In the genomic region with DNA sequence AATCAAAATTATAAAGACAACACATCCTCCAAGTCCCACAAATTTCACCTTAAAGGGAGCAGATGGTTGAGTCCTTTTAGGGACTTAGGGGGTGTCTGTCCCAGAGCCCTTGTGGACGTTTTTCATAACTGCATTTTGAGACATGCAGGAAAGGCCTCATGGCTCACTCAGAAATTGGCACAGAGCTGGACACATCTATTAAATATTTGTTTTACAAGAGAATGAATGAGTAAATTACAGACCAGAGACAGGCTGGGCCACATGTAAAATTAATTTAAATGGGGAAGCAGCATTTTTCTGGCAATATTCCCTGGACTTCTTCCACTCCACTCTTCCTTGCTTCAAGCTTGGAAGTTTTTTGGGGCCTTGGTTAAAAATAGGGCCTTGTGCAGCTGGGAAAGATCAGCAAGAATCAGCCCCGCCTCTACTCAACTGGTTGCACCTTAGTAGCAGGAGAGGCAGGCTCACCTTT, we compare ENCODE assay signal across 11 cellular contexts. TPM values are rescaled to one million over a fixed set of nuclear protein-coding genes. Genes with fewer than 3 reads are reported as not detected.
DNase-seq lines count a peak whose midpoint lies in the region; ATAC-seq and TF ChIP-seq lines count a peak whose summit lies in the region.
"Had no signal": no experiment of that assay in that cellular context is flagged by ENCODE, and none has a peak within 500 bp of the region (broad histone marks: within the 10 kb centered on the region; RNA-seq: fewer than 3 reads in every experiment).

No MANE protein-coding gene starts in this region.

- H3K36me3 Mint-ChIP-seq in chondrocyte (ENCODE audit: low read depth) (peaks cover 47% of the 10 kb centered on the region), nephron progenitor cell (ENCODE audit: low read depth) (peaks cover 68% of the 10 kb centered on the region)
- H3K36me3 Mint-ChIP-seq in activated naive CD8-positive, alpha-beta T cell treated with anti-CD3 and anti-CD28 coated beads for 36 hours = no peaks in the 10 kb centered on the region

- H3K4me1 Mint-ChIP-seq in chondrocyte (ENCODE audit: low read depth) (peaks cover 23% of the 10 kb centered on the region), nephron progenitor cell (no peaks in the 10 kb centered on the region)
- H3K4me1 Mint-ChIP-seq in activated naive CD8-positive, alpha-beta T cell treated with anti-CD3 and anti-CD28 coated beads for 36 hours = no peaks in the 10 kb centered on the region

- peak; percentile 81 for DNase-seq in COR-L47 (lab: John Stamatoyannopoulos, UW)
- DNase-seq in NAMALWA (ENCODE audit: low spot score) = peak; percentile 42
- DNase-seq in chondrocyte (ENCODE audit: low spot score) = no peak
- DNase-seq in nephron progenitor cell = no peak
- no peak for DNase-seq in T-helper 9 cell
- no peak for DNase-seq in activated naive CD8-positive, alpha-beta T cell treated with anti-CD3 and anti-CD28 coated beads for 36 hours
- no peak for DNase-seq in activated CD8-positive, alpha-beta memory T cell treated with anti-CD3 and anti-CD28 coated beads, Interleukin-2, amount 50 U/mL, for 48 hours
- DNase-seq: activated T-cell treated with anti-CD3 and anti-CD28 coated beads, Interleukin-2, amount 50 U/mL, for 1 hour; NCI-H146; T-helper 1 cell had no signal

- H3K4me3 Mint-ChIP-seq in chondrocyte (ENCODE audit: unreplicated experiment) = no peak overlapping the region
- H3K4me3 Mint-ChIP-seq in nephron progenitor cell = no peak overlapping the region
- H3K4me3 Mint-ChIP-seq in activated naive CD8-positive, alpha-beta T cell treated with anti-CD3 and anti-CD28 coated beads for 36 hours = no peak overlapping the region

- no peaks in the 10 kb centered on the region for H3K9me3 Mint-ChIP-seq in chondrocyte (ENCODE audit: low read depth)
- no peaks in the 10 kb centered on the region for H3K9me3 Mint-ChIP-seq in nephron progenitor cell
- no peaks in the 10 kb centered on the region for H3K9me3 Mint-ChIP-seq in activated naive CD8-positive, alpha-beta T cell treated with anti-CD3 and anti-CD28 coated beads for 36 hours

- ATAC-seq in GM18498 (IDR thresholded peaks at IDR 0.05; ENCODE audit: unreplicated experiment) = no peak

- H3K27me3 Mint-ChIP-seq in chondrocyte (ENCODE audit: low read depth) (no peaks in the 10 kb centered on the region), nephron progenitor cell (ENCODE audit: low read depth, poor library complexity) (peaks cover 4% of the 10 kb centered on the region)
- H3K27me3 Mint-ChIP-seq in activated naive CD8-positive, alpha-beta T cell treated with anti-CD3 and anti-CD28 coated beads for 36 hours = peaks cover 16% of the 10 kb centered on the region

- peak; percentile 59 for TF ChIP-seq CTCF in chondrocyte (IDR thresholded peaks at IDR 0.05)
- peak; percentile 15 for TF ChIP-seq CTCF in nephron progenitor cell (IDR thresholded peaks at IDR 0.05)

- no peak overlapping the region for H3K27ac Mint-ChIP-seq in chondrocyte (ENCODE audit: unreplicated experiment)
- peak overlapping the region; percentile 87 for H3K27ac Mint-ChIP-seq in nephron progenitor cell
- H3K27ac Mint-ChIP-seq in activated naive CD8-positive, alpha-beta T cell treated with anti-CD3 and anti-CD28 coated beads for 36 hours = no peak overlapping the region

RNA-seq across cellular contexts. Expression of a gene that starts 20.0 kb away (rescaled TPM):
- 405 to 481 TPM (median 466 TPM) in 3 replicates for total RNA-seq in chondrocyte
- total RNA-seq in activated naive CD8-positive, alpha-beta T cell treated with anti-CD3 and anti-CD28 coated beads for 36 hours = under 1 TPM; 0.16 to 0.32 TPM

Comparison
In these comparisons a context has a peak if more than half of its experiments do, and no peak if none do; other contexts are left out.
1. DNase-seq: peak in COR-L47 (single experiment) and NAMALWA (single experiment); none in chondrocyte (single experiment), nephron progenitor cell (single experiment), T-helper 9 cell (single experiment), activated naive CD8-positive, alpha-beta T cell treated with anti-CD3 and anti-CD28 coated beads for 36 hours (single experiment) and activated CD8-positive, alpha-beta memory T cell treated with anti-CD3 and anti-CD28 coated beads, Interleukin-2, amount 50 U/mL, for 48 hours (single experiment).
2. RNA of a gene that starts 20.0 kb away (total RNA-seq): 405 to 481 TPM in chondrocyte; 0.16 to 0.32 TPM in activated naive CD8-positive, alpha-beta T cell treated with anti-CD3 and anti-CD28 coated beads for 36 hours; every median in the first group is over 100 times any median in the second.